In genomic region chr2:105313877-105314276, GRCh38 we compare ENCODE assay signal across 20 cellular contexts. TPM values are rescaled to one million over a fixed set of nuclear protein-coding genes. Genes with fewer than 3 reads are reported as not detected.
DNase-seq lines count a peak whose midpoint lies in the region; ATAC-seq and TF ChIP-seq lines count a peak whose summit lies in the region.
"Had no signal": no experiment of that assay in that cellular context is flagged by ENCODE, and none has a peak within 500 bp of the region (broad histone marks: within the 10 kb centered on the region; RNA-seq: fewer than 3 reads in every experiment).

No MANE protein-coding gene starts in this region.

- intact Hi-C loops in tibial artery (cut with DNase I; ENCODE audit: low total_unique reads) = no loop called here
- intact Hi-C loops in activated CD8-positive, alpha-beta T cell treated with anti-CD3 and anti-CD28 coated beads for 36 hours (cut with micrococcal nuclease) = no loop called here

- ATAC-seq in GM18517 (IDR thresholded peaks at IDR 0.05; ENCODE audit: unreplicated experiment) = peak; percentile 46
- ATAC-seq in HG02885 (IDR thresholded peaks at IDR 0.05; ENCODE audit: poor library complexity, unreplicated experiment) = peak; percentile 34
- ATAC-seq in naive B cell (ENCODE audit: low read depth in 2 of 2) = peak; percentile 86 to 88
- ATAC-seq in naive thymus-derived CD8-positive, alpha-beta T cell = no peak
- ATAC-seq in activated CD8-positive, alpha-beta T cell treated with anti-CD3 and anti-CD28 coated beads for 36 hours = no peak
- ATAC-seq: effector memory CD8-positive, alpha-beta T cell; T-cell had no signal

- peaks cover 28 to 50% (median 34%) of the 10 kb centered on the region in 3 donors for H3K4me1 Mint-ChIP-seq in naive B cell
- H3K4me1 Mint-ChIP-seq in naive thymus-derived CD8-positive, alpha-beta T cell = peaks cover 17 to 31% (median 23%) of the 10 kb centered on the region in 4 donors
- peaks cover 23% of the 10 kb centered on the region for H3K4me1 Mint-ChIP-seq in activated CD8-positive, alpha-beta T cell treated with anti-CD3 and anti-CD28 coated beads for 36 hours (ENCODE audit: low read depth)

- peaks cover 2 to 11% of the 10 kb centered on the region in 2 donors for H3K36me3 Mint-ChIP-seq in naive B cell
- peaks cover 0 to 15% (median 13%) of the 10 kb centered on the region in 3 donors for H3K36me3 Mint-ChIP-seq in naive thymus-derived CD8-positive, alpha-beta T cell
- peaks cover 9% of the 10 kb centered on the region for H3K36me3 Mint-ChIP-seq in activated CD8-positive, alpha-beta T cell treated with anti-CD3 and anti-CD28 coated beads for 36 hours (ENCODE audit: low read depth)

- peak overlapping the region in 2 of 6 donors; percentile 22 to 81 for H3K27ac Mint-ChIP-seq in naive B cell
- no peak overlapping the region for H3K27ac Mint-ChIP-seq in naive thymus-derived CD8-positive, alpha-beta T cell
- no peak overlapping the region for H3K27ac Mint-ChIP-seq in activated CD8-positive, alpha-beta T cell treated with anti-CD3 and anti-CD28 coated beads for 36 hours
- H3K27ac Mint-ChIP-seq: neural progenitor cell, T-cell had no signal

- no peak overlapping the region for H3K4me3 Mint-ChIP-seq in naive B cell
- H3K4me3 Mint-ChIP-seq in naive thymus-derived CD8-positive, alpha-beta T cell = no peak overlapping the region
- H3K4me3 Mint-ChIP-seq in activated CD8-positive, alpha-beta T cell treated with anti-CD3 and anti-CD28 coated beads for 36 hours = no peak overlapping the region
- H3K4me3 Mint-ChIP-seq: effector memory CD8-positive, alpha-beta T cell; neural progenitor cell; T-cell had no signal

- H3K27ac ChIP-seq in tibial artery = no peak overlapping the region
- H3K27ac ChIP-seq: neural progenitor cell had no signal

- H3K4me3 ChIP-seq in tibial artery = no peak overlapping the region
- H3K4me3 ChIP-seq: neural progenitor cell had no signal

- no peaks in the 10 kb centered on the region for H3K27me3 ChIP-seq in tibial artery
- H3K27me3 ChIP-seq: neural progenitor cell had no signal

- no peaks in the 10 kb centered on the region for H3K4me1 ChIP-seq in tibial artery
- H3K4me1 ChIP-seq: neural progenitor cell had no signal

- H3K9me3 Mint-ChIP-seq in naive B cell = peaks cover 0 to 4% (median 0%) of the 10 kb centered on the region in 7 donors
- H3K9me3 Mint-ChIP-seq in naive thymus-derived CD8-positive, alpha-beta T cell = no peaks in the 10 kb centered on the region
- H3K9me3 Mint-ChIP-seq in activated CD8-positive, alpha-beta T cell treated with anti-CD3 and anti-CD28 coated beads for 36 hours = no peaks in the 10 kb centered on the region
- H3K9me3 Mint-ChIP-seq: effector memory CD8-positive, alpha-beta T cell; neural progenitor cell; T-cell had no signal

- TF ChIP-seq CTCF in tibial artery (IDR thresholded peaks at IDR 0.05) = no peak
- TF ChIP-seq CTCF in activated CD8-positive, alpha-beta T cell treated with anti-CD3 and anti-CD28 coated beads for 36 hours (IDR thresholded peaks at IDR 0.05) = no peak

- no peaks in the 10 kb centered on the region for H3K9me3 ChIP-seq in tibial artery

- CTCF ChIA-PET in activated CD8-positive, alpha-beta T cell treated with anti-CD3 and anti-CD28 coated beads for 36 hours (lab: Charles Lee) = no interaction called here

- no peaks in the 10 kb centered on the region for H3K27me3 Mint-ChIP-seq in naive B cell
- H3K27me3 Mint-ChIP-seq in naive thymus-derived CD8-positive, alpha-beta T cell = no peaks in the 10 kb centered on the region
- H3K27me3 Mint-ChIP-seq in activated CD8-positive, alpha-beta T cell treated with anti-CD3 and anti-CD28 coated beads for 36 hours = no peaks in the 10 kb centered on the region
- H3K27me3 Mint-ChIP-seq: effector memory CD8-positive, alpha-beta T cell; T-cell had no signal

- POLR2A ChIA-PET in naive thymus-derived CD8-positive, alpha-beta T cell (lab: Charles Lee) = no interaction called here
- POLR2A ChIA-PET in activated CD8-positive, alpha-beta T cell treated with anti-CD3 and anti-CD28 coated beads for 36 hours (lab: Charles Lee) = no interaction called here

- DNase-seq in NOMO-1 treated with DMSO at 0.1 percent for 48 hours (lab: John Stamatoyannopoulos, UW; ENCODE audit: unreplicated experiment) (peak; percentile 69), naive B cell (peak; percentile 6), pons (ENCODE audit: low spot score) (no peak), tibial artery (no peak)
- no peak for DNase-seq in naive thymus-derived CD8-positive, alpha-beta T cell
- no peak for DNase-seq in activated CD8-positive, alpha-beta T cell treated with anti-CD3 and anti-CD28 coated beads for 36 hours
- DNase-seq: activated CD4-positive, CD25-positive, alpha-beta regulatory T cell; activated effector memory CD4-positive, alpha-beta T cell treated with anti-CD3 and anti-CD28 coated beads, Interleukin-2, amount 50 U/mL, for 16 hours; anterior cingulate cortex; cerebellar nuclear complex; effector memory CD8-positive, alpha-beta T cell; kidney; mesenchymal stem cell; NCI-H1048; NCI-H69; substantia nigra; T-cell had no signal

- H3K36me3 ChIP-seq in tibial artery = peaks cover 0 to under 1% (median 0%) of the 10 kb centered on the region in 3 donors
- H3K36me3 ChIP-seq: neural progenitor cell had no signal

RNA-seq across cellular contexts. Expression of gene TGFBRAP1, which starts 15.7 kb away (rescaled TPM):
- 10 to 100 TPM; 17.2 to 31.2 (median 20.5) TPM for polyA plus RNA-seq in naive B cell (ENCODE audit: low read depth in 6 of 6)
- total RNA-seq in naive thymus-derived CD8-positive, alpha-beta T cell = 10 to 100 TPM; 22.8 to 23.1 TPM
- 10 to 100 TPM; 19.4 to 26.9 (median 19.7) TPM for polyA plus RNA-seq in naive thymus-derived CD8-positive, alpha-beta T cell
- 10 to 100 TPM; 17.9 to 20.2 TPM for total RNA-seq in activated CD8-positive, alpha-beta T cell treated with anti-CD3 and anti-CD28 coated beads for 36 hours

RNA-seq across cellular contexts. Expression of gene C2orf49, which starts 23.5 kb away (rescaled TPM):
- polyA plus RNA-seq in naive B cell (ENCODE audit: low read depth in 6 of 6) = 10 to 100 TPM; 12.0 to 16.3 (median 12.7) TPM
- total RNA-seq in naive thymus-derived CD8-positive, alpha-beta T cell = 10 to 100 TPM; 21.9 to 27.3 TPM
- polyA plus RNA-seq in naive thymus-derived CD8-positive, alpha-beta T cell = 10 to 100 TPM in 1 of 3 donors, 1 to 10 TPM in 2; 8.6 to 10.1 (median 9.9) TPM
- total RNA-seq in activated CD8-positive, alpha-beta T cell treated with anti-CD3 and anti-CD28 coated beads for 36 hours = 10 to 100 TPM; 22.3 to 23.3 TPM

Comparison
In these comparisons a context has a peak if more than half of its experiments do, and no peak if none do; other contexts are left out.
1. ATAC-seq: peak in GM18517 (single experiment), HG02885 (single experiment) and naive B cell (2 of 2); none in naive thymus-derived CD8-positive, alpha-beta T cell (0 of 2) and activated CD8-positive, alpha-beta T cell treated with anti-CD3 and anti-CD28 coated beads for 36 hours (single experiment).
2. DNase-seq: peak in NOMO-1 treated with DMSO at 0.1 percent for 48 hours (single experiment) and naive B cell (single experiment); none in pons (single experiment), naive thymus-derived CD8-positive, alpha-beta T cell (0 of 10), tibial artery (0 of 2) and activated CD8-positive, alpha-beta T cell treated with anti-CD3 and anti-CD28 coated beads for 36 hours (single experiment).